15 cellular contexts compared by ENCODE assay signal in genomic region chr11:10476342-10476741, GRCh38.
"Had no signal": no experiment of that assay in that cellular context is flagged by ENCODE, and none has a peak within 500 bp of the region (broad histone marks: within the 10 kb centered on the region; RNA-seq: fewer than 3 reads in every experiment).

No MANE protein-coding gene starts in this region.

- H3K9me3 Mint-ChIP-seq: activated CD4-positive, alpha-beta memory T cell treated with anti-CD3 and anti-CD28 coated beads for 36 hours; activated naive CD8-positive, alpha-beta T cell treated with anti-CD3 and anti-CD28 coated beads, Interleukin-2, amount 50 U/mL, for 24 hours; activated T-helper 1 cell treated with anti-CD3 and anti-CD28 coated beads, Interleukin-12 subunit alpha, Interleukin-12 subunit beta, Interleukin-2, Interleukin-4 antibody, amounts not matched to agents 30 ng/mL and 10 ng/mL and 1 ng/mL, durations not matched to agents 14 hours and 24 hours and 36 hours had no signal

- H3K27me3 ChIP-seq: cardiac muscle cell, heart right ventricle, left lung, right atrium auricular region, upper lobe of left lung had no signal

- H3K9me3 ChIP-seq: left lung, right atrium auricular region, upper lobe of left lung had no signal

- H3K4me3 ChIP-seq: cardiac muscle cell, heart right ventricle, left lung, right atrium auricular region, upper lobe of left lung had no signal

- H3K36me3 ChIP-seq: cardiac muscle cell, right atrium auricular region had no signal

- H3K4me1 ChIP-seq: left lung, upper lobe of left lung had no signal

- H3K4me3 Mint-ChIP-seq: activated CD4-positive, alpha-beta memory T cell treated with anti-CD3 and anti-CD28 coated beads for 36 hours; activated naive CD8-positive, alpha-beta T cell treated with anti-CD3 and anti-CD28 coated beads, Interleukin-2, amount 50 U/mL, for 24 hours; activated T-helper 1 cell treated with anti-CD3 and anti-CD28 coated beads, Interleukin-12 subunit alpha, Interleukin-12 subunit beta, Interleukin-2, Interleukin-4 antibody, amounts not matched to agents 30 ng/mL and 10 ng/mL and 1 ng/mL, durations not matched to agents 14 hours and 24 hours and 36 hours; T-helper 2 cell treated with Interferon-gamma antibody and Interleukin-4, amounts not matched to agents 5 μg/mL and 100 μg/mL, for 36 hours had no signal

- H3K27ac ChIP-seq: cardiac muscle cell, heart right ventricle, right atrium auricular region, upper lobe of left lung had no signal

- H3K27me3 Mint-ChIP-seq: activated CD4-positive, alpha-beta memory T cell treated with anti-CD3 and anti-CD28 coated beads for 36 hours; activated naive CD8-positive, alpha-beta T cell treated with anti-CD3 and anti-CD28 coated beads, Interleukin-2, amount 50 U/mL, for 24 hours had no signal

- ATAC-seq: activated naive CD8-positive, alpha-beta T cell treated with anti-CD3 and anti-CD28 coated beads, Interleukin-2, amount 50 U/mL, for 24 hours; heart right ventricle; left lung had no signal

- DNase-seq: activated CD4-positive, alpha-beta memory T cell treated with anti-CD3 and anti-CD28 coated beads for 36 hours; activated naive CD8-positive, alpha-beta T cell treated with anti-CD3 and anti-CD28 coated beads, Interleukin-2, amount 50 U/mL, for 24 hours; foreskin melanocyte; heart right ventricle; islet precursor cell; left lung; mesenchymal stem cell; SHP77 treated with DMSO at 0.1 percent for 48 hours; stimulated activated CD4-positive, alpha-beta T cell treated with anti-CD3 and anti-CD28 coated beads, Interleukin-1b, Interleukin-23, amount 100 ng/mL, for 48 hours; stimulated activated naive CD4-positive, alpha-beta T cell treated with Interleukin-2 at 50 U/mL for 16 hours had no signal

- H3K27ac Mint-ChIP-seq: activated CD4-positive, alpha-beta memory T cell treated with anti-CD3 and anti-CD28 coated beads for 36 hours; activated naive CD8-positive, alpha-beta T cell treated with anti-CD3 and anti-CD28 coated beads, Interleukin-2, amount 50 U/mL, for 24 hours; activated T-helper 1 cell treated with anti-CD3 and anti-CD28 coated beads, Interleukin-12 subunit alpha, Interleukin-12 subunit beta, Interleukin-2, Interleukin-4 antibody, amounts not matched to agents 30 ng/mL and 10 ng/mL and 1 ng/mL, durations not matched to agents 14 hours and 24 hours and 36 hours; T-helper 2 cell treated with Interferon-gamma antibody and Interleukin-4, amounts not matched to agents 5 μg/mL and 100 μg/mL, for 36 hours had no signal
